ENCODE assay signal across 2 cellular contexts in the genomic region with DNA sequence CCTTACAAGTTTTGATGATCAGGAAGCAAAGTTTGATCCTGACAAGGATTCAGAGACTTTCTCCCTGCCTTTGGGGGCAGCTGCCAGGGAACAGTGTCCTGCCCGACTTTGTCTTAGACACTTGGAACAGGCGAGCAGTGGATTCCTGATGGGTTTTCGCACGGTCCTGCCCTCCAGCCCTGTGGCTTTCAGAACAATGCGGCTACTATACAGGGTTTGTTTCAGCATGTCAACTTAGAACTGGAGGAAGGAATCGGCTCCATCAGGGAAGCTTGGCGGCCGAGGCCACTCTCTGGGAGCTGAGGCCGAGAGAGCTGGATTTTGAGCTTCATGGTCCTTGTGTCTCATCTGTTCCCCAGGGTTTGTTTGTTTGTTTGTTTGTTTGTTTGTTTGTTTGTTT.
TF ChIP-seq lines count a peak whose summit lies in the region.

No MANE protein-coding gene starts in this region.

TF ChIP-seq in IMR-90, 13 proteins besides CTCF, POLR2A, EP300 and RAD21:
- TF ChIP-seq SMC3 (IDR thresholded peaks at IDR 0.05; ENCODE audit: low read depth, low read length) (no peak), MAZ (IDR thresholded peaks at IDR 0.05; ENCODE audit: borderline replicate concordance, low read depth, low read length) (no peak), NFE2L2 (IDR thresholded peaks at IDR 0.05; ENCODE audit: low read depth, low read length) (no peak), RCOR1 (IDR thresholded peaks at IDR 0.05; ENCODE audit: insufficient replicate concordance, low read length) (no peak), BHLHE40 (IDR thresholded peaks at IDR 0.05; ENCODE audit: low read depth, low read length) (no peak)

TF ChIP-seq in H1, 55 proteins besides CTCF, POLR2A, EP300 and RAD21:
- TF ChIP-seq RFX5 (IDR thresholded peaks at IDR 0.05; ENCODE audit: borderline replicate concordance, low read depth, low read length) (no peak), KDM5A (IDR thresholded peaks at IDR 0.05; ENCODE audit: low read length) (no peak), CBX5 (IDR thresholded peaks at IDR 0.05; ENCODE audit: low read depth, low read length) (no peak)
